Comparison of ENCODE assay signal across 9 cellular contexts in the genomic region with DNA sequence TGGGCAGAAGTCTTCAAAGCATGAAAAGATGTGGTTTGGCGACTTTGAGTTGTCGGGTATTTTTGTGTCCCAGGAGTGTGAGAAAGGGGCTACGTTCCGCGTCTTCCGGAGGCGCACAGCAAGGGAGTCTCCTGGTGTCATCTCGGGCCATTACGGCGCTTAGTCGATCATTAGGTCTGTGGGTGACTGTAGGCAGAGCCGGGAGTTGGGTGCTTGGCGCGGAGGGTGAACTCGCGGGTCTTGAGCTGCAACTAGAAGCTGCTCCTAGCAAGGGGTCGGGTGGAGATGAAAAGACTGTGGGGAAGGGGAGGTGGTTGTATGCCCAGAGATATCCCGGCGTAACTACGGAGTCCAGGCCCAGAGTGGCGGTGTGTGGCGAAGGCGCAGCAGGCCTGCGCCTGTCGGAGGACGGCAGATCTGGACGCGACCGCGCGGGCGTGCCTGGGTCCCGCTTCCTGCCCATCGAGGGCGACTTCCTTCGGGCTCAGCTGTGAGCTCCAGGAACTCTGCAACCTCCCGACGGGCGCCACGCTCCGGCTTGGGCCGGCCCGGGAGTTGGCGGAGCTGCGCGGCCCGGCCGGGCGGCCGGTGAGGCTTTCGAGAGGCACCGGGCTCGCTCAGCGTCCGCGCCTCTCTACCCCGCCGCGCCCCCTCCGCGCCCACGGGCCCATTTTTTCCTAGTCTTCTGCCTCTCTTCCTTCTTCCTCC. TPM values are rescaled to one million over a fixed set of nuclear protein-coding genes. Genes with fewer than 3 reads are reported as not detected.
DNase-seq lines count a peak whose midpoint lies in the region; ATAC-seq and TF ChIP-seq lines count a peak whose summit lies in the region.
"Had no signal": no experiment of that assay in that cellular context is flagged by ENCODE, and none has a peak within 500 bp of the region (broad histone marks: within the 10 kb centered on the region; RNA-seq: fewer than 3 reads in every experiment).

No MANE protein-coding gene starts in this region.

- H3K4me3 ChIP-seq in NT2/D1 (ENCODE audit: insufficient read length, low read depth) (peak overlapping the region; percentile 85), fibroblast of lung (replicated peaks in 1 of 4; ENCODE audit: control extremely low read depth in 1 of 4, insufficient read depth in 1 of 4, low read depth in 3 of 4, low read length in 4 of 4) (peak overlapping the region; percentile 26 to 53 (median 36))

- CTCF ChIA-PET in RWPE1 (lab: Yijun Ruan, JAX): interaction anchor here (0.6 to 0.7 kb wide), 2 partner anchors 25 to 121 kb away, joined by 4 read pairs; no protein-coding TSS in a partner anchor

- no peaks in the 10 kb centered on the region for H4K20me1 ChIP-seq in fibroblast of lung (ENCODE audit: control insufficient read depth, extremely low read depth, insufficient read depth, low read length)

- POLR2A ChIA-PET in RWPE1 (lab: Yijun Ruan, JAX; ENCODE audit: low non-redundant PET): no interaction called here

- H2AFZ ChIP-seq in fibroblast of lung (ENCODE audit: low read length): peak overlapping the region; percentile 8

- no peaks in the 10 kb centered on the region for H3K79me2 ChIP-seq in fibroblast of lung (ENCODE audit: control insufficient read depth, insufficient read depth, low read length)

- H3K9ac ChIP-seq in NT2/D1 (ENCODE audit: insufficient read length, low read depth) (peak overlapping the region; percentile 91), fibroblast of lung (ENCODE audit: insufficient read depth, low read length) (no peak overlapping the region)

- peak; percentile 38 for DNase-seq in NCI-H146 (lab: John Stamatoyannopoulos, UW)
- no peak for DNase-seq in NCI-H146 treated with DMSO at 0.1 percent for 48 hours (lab: John Stamatoyannopoulos, UW; ENCODE audit: unreplicated experiment)
- DNase-seq in NT2/D1 (ENCODE audit: low read depth, low spot score): no peak
- no peak for DNase-seq in fibroblast of lung (ENCODE audit: low read depth in 2 of 2)
- peak; percentile 79 for DNase-seq in retina
- DNase-seq in Ammon's horn (ENCODE audit: low spot score): no peak
- no peak for DNase-seq in RWPE1 (ENCODE audit: low spot score)

- H3K4me1 ChIP-seq in NT2/D1 (ENCODE audit: insufficient read depth, insufficient read length): peaks cover 9% of the 10 kb centered on the region
- no peaks in the 10 kb centered on the region for H3K4me1 ChIP-seq in fibroblast of lung (ENCODE audit: control insufficient read depth, extremely low read depth, insufficient read depth, low read length)

- ATAC-seq in GM19324 (IDR thresholded peaks at IDR 0.05; ENCODE audit: low FRiP score, unreplicated experiment): no peak

- TF ChIP-seq CTCF in fibroblast of lung (conservative IDR thresholded peaks at IDR 0.05 in 1 of 2, IDR thresholded peaks at IDR 0.05 in 1 of 2; ENCODE audit: low read depth in 1 of 2, low read length in 2 of 2): no peak
- no peak for TF ChIP-seq CTCF in RWPE1 (conservative IDR thresholded peaks at IDR 0.05; ENCODE audit: low read depth)

- peaks cover 16% of the 10 kb centered on the region for H3K27me3 ChIP-seq in NT2/D1 (ENCODE audit: insufficient read depth, insufficient read length)
- H3K27me3 ChIP-seq in fibroblast of lung (ENCODE audit: control insufficient read depth, insufficient read depth, low read length): peaks cover 39% of the 10 kb centered on the region

- H3K9me3 ChIP-seq in NT2/D1 (ENCODE audit: insufficient read depth, low read length): peaks cover 1% of the 10 kb centered on the region; the same call in 1 of the 2 replicates
- H3K9me3 ChIP-seq in fibroblast of lung (ENCODE audit: control insufficient read depth, insufficient read depth, low read depth, low read length): no peaks in the 10 kb centered on the region

- H3K4me2 ChIP-seq in fibroblast of lung (ENCODE audit: extremely low read depth, insufficient read depth, low read length): peak overlapping the region; percentile 58

- H3K27ac ChIP-seq in fibroblast of lung (ENCODE audit: insufficient read depth, low read length) (no peak overlapping the region), RWPE1 (no peak overlapping the region)
- H3K27ac ChIP-seq: C4-2B had no signal

- H3K36me3 ChIP-seq in NT2/D1 (ENCODE audit: insufficient read depth, insufficient read length, low read length): peaks cover 7% of the 10 kb centered on the region
- H3K36me3 ChIP-seq in fibroblast of lung (ENCODE audit: control insufficient read depth, insufficient read depth, low read length): no peaks in the 10 kb centered on the region

RNA-seq across cellular contexts. Expression of a gene that starts 2.7 kb away (rescaled TPM):
- total RNA-seq in fibroblast of lung: 0.26 and 1.3 TPM in 2 replicates
- polyA plus RNA-seq in fibroblast of lung: 0.24 and 0.59 TPM in 2 replicates
- polyA plus RNA-seq in fibroblast of lung (2012): 0.34 and 0.98 TPM in 2 replicates
- 0.22 TPM in 1 of 2 replicates, not detected in the other for polyA minus RNA-seq in fibroblast of lung (ENCODE audit: low replicate concordance)

Comparison
In these comparisons a context has a peak if more than half of its experiments do, and no peak if none do; other contexts are left out.
1. DNase-seq: peak in NCI-H146 (single experiment) and retina (single experiment); none in NCI-H146 treated with DMSO at 0.1 percent for 48 hours (single experiment), NT2/D1 (single experiment), fibroblast of lung (0 of 2), Ammon's horn (single experiment) and RWPE1 (single experiment).